In the genomic region with DNA sequence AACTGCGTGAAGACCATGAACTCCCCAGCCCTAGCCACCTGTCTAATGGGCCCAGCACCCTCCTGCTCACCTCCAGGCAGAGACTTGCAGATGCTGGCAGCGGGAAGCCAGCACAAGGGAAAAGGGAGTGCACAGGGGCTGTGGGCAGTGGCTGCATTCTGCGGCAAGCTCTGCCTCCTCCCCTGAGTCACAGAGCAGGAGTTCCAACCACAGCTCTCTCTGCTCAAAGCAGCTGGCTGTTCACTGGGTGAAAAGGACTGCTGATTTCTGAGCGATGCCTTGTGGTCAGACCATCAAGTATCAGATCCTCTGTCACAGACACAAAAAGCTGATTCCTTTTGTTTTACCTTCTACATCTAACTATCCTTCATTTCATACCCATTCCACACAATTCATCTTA, we compare ENCODE assay signal across 10 cellular contexts. TPM values are rescaled to one million over a fixed set of nuclear protein-coding genes. Genes with fewer than 3 reads are reported as not detected.
DNase-seq lines count a peak whose midpoint lies in the region; ATAC-seq, FAIRE-seq and TF ChIP-seq lines count a peak whose summit lies in the region.
"Had no signal": no experiment of that assay in that cellular context is flagged by ENCODE, and none has a peak within 500 bp of the region (broad histone marks: within the 10 kb centered on the region; RNA-seq: fewer than 3 reads in every experiment).

No MANE protein-coding gene starts in this region.

- TF ChIP-seq POLR2A in thyroid gland (IDR thresholded peaks at IDR 0.05), result no peak

- H3K27me3 ChIP-seq in thyroid gland, result peaks cover 29% of the 10 kb centered on the region

- no peak for TF ChIP-seq CTCF in thyroid gland (IDR thresholded peaks at IDR 0.05)

- H3K4me1 ChIP-seq in thyroid gland, result peaks cover 9 to 15% of the 10 kb centered on the region in 2 donors

- no peaks in the 10 kb centered on the region for H3K9me3 ChIP-seq in thyroid gland

- WGBS in thyroid gland, 2 donors, result 71 to 78% methylated on average over 3 to 4 of the region's 4 CpGs

- no peak overlapping the region for H3K27ac ChIP-seq in thyroid gland
- H3K27ac ChIP-seq: SK-N-MC had no signal

- H3K4me3 ChIP-seq in thyroid gland (replicated peaks in 1 of 3), result no peak overlapping the region
- H3K4me3 ChIP-seq: SK-N-MC had no signal

- no peaks in the 10 kb centered on the region for H3K36me3 ChIP-seq in thyroid gland

- peak; percentile 26 for DNase-seq in stimulated activated CD4-positive, alpha-beta T cell treated with anti-CD3 and anti-CD28 coated beads, Interleukin-1b, Interleukin-23, amount 100 ng/mL, for 48 hours
- DNase-seq in stimulated activated CD4-positive, alpha-beta T cell treated with anti-CD3 and anti-CD28 coated beads, Interleukin-2, amount 100 ng/mL, for 24 hours, result no peak
- peak; percentile 94 for DNase-seq in SW480 (ENCODE audit: low spot score)
- peak; percentile 78 for DNase-seq in urothelium cell line (ENCODE audit: low spot score)
- DNase-seq in thyroid gland, result no peak
- no peak for DNase-seq in cerebellum (ENCODE audit: low spot score)
- no peak for DNase-seq in NCI-H510A (lab: John Stamatoyannopoulos, UW)

- ATAC-seq in HG03039 (IDR thresholded peaks at IDR 0.05; ENCODE audit: unreplicated experiment), result peak; percentile 93

- no peak for FAIRE-seq in urothelium cell line (lab: Jason Lieb, UNC)

- intact Hi-C loops in thyroid gland (cut with DNase I), result loop anchor here (5.0 kb wide), 2 partner anchors 266 to 641 kb away; no protein-coding TSS in a partner anchor

RNA-seq across cellular contexts. Expression of a gene that starts 10.5 kb away (rescaled TPM):
- total RNA-seq in thyroid gland (under 1 TPM in 1 of 4 donors, not detected in 3; 0.42 TPM), cerebellum (2.4 TPM)
- total RNA-seq: skeletal muscle tissue had no signal

Comparison
In these comparisons a context has a peak if more than half of its experiments do, and no peak if none do; other contexts are left out.
1. DNase-seq: peak in stimulated activated CD4-positive, alpha-beta T cell treated with anti-CD3 and anti-CD28 coated beads, Interleukin-1b, Interleukin-23, amount 100 ng/mL, for 48 hours (single experiment), SW480 (single experiment) and urothelium cell line (single experiment); none in stimulated activated CD4-positive, alpha-beta T cell treated with anti-CD3 and anti-CD28 coated beads, Interleukin-2, amount 100 ng/mL, for 24 hours (0 of 2), thyroid gland (0 of 2), cerebellum (single experiment) and NCI-H510A (single experiment).